ENCODE assay signal across 2 cellular contexts in the genomic region with DNA sequence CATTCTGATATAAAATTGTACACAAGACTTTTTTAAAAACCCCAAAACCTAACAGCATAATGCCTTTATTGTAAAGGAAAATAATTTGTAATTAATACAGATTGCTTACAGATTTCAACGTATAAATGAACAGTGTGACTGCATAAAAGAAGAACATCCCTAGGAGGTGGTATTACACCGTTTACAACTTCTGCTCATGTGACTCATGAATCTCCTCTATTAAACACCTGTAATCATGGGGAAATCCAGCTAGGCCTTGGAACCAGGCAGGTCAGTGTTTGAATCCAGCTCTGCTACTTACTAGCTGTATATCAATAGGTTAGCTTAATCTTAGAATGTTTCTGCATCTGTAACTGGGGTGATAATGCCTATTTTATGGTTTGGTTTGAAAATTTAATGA.
TF ChIP-seq lines count a peak whose summit lies in the region.

No MANE protein-coding gene starts in this region.

TF ChIP-seq in HCT116, 20 proteins besides CTCF, POLR2A, EP300 and RAD21:
- TF ChIP-seq EZH2 (IDR thresholded peaks at IDR 0.05) (no peak), CBX3 (IDR thresholded peaks at IDR 0.05; ENCODE audit: low read depth) (no peak), ZFX (IDR thresholded peaks at IDR 0.05) (no peak), ELF1 (IDR thresholded peaks at IDR 0.05; ENCODE audit: borderline replicate concordance, low read depth) (no peak), ATF3 (IDR thresholded peaks at IDR 0.05) (no peak), EGR1 (IDR thresholded peaks at IDR 0.05; ENCODE audit: low read depth) (no peak), SIN3A (IDR thresholded peaks at IDR 0.05; ENCODE audit: low read depth) (no peak), FOSL1 (IDR thresholded peaks at IDR 0.05; ENCODE audit: low read depth) (no peak), SRF (IDR thresholded peaks at IDR 0.05; ENCODE audit: low read depth) (no peak), TCF7L2 (IDR thresholded peaks at IDR 0.05; ENCODE audit: borderline replicate concordance, extremely low read depth, insufficient read depth, insufficient read length) (no peak), SP1 (IDR thresholded peaks at IDR 0.05; ENCODE audit: low read depth) (no peak), JUND (IDR thresholded peaks at IDR 0.05) (no peak), REST (IDR thresholded peaks at IDR 0.05; ENCODE audit: low read depth) (no peak), EZH2phosphoT487 (IDR thresholded peaks at IDR 0.05; ENCODE audit: borderline replicate concordance) (no peak), ZNF274 (IDR thresholded peaks at IDR 0.05; ENCODE audit: low read depth, low read length) (no peak)
- TF ChIP-seq, protein P1, sequence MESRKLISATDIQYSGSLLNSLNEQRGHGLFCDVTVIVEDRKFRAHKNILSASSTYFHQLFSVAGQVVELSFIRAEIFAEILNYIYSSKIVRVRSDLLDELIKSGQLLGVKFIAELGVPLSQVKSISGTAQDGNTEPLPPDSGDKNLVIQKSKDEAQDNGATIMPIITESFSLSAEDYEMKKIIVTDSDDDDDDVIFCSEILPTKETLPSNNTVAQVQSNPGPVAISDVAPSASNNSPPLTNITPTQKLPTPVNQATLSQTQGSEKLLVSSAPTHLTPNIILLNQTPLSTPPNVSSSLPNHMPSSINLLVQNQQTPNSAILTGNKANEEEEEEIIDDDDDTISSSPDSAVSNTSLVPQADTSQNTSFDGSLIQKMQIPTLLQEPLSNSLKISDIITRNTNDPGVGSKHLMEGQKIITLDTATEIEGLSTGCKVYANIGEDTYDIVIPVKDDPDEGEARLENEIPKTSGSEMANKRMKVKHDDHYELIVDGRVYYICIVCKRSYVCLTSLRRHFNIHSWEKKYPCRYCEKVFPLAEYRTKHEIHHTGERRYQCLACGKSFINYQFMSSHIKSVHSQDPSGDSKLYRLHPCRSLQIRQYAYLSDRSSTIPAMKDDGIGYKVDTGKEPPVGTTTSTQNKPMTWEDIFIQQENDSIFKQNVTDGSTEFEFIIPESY (IDR thresholded peaks at IDR 0.05; ENCODE audit: extremely low read depth, insufficient replicate concordance, low read length), result no peak

TF ChIP-seq in GM12878, 131 proteins besides CTCF, POLR2A, EP300 and RAD21:
- TF ChIP-seq BHLHE40 (IDR thresholded peaks at IDR 0.05; ENCODE audit: borderline replicate concordance in 1 of 2, low read depth in 2 of 2, low read length in 1 of 2), result peak in 1 of 2 experiments; percentile 17; a peak in 1 of 4 replicates
- TF ChIP-seq, protein P2, sequence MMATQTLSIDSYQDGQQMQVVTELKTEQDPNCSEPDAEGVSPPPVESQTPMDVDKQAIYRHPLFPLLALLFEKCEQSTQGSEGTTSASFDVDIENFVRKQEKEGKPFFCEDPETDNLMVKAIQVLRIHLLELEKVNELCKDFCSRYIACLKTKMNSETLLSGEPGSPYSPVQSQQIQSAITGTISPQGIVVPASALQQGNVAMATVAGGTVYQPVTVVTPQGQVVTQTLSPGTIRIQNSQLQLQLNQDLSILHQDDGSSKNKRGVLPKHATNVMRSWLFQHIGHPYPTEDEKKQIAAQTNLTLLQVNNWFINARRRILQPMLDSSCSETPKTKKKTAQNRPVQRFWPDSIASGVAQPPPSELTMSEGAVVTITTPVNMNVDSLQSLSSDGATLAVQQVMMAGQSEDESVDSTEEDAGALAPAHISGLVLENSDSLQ (IDR thresholded peaks at IDR 0.05), result no peak
- no peak for TF ChIP-seq MYB (IDR thresholded peaks at IDR 0.05; ENCODE audit: borderline replicate concordance, low read depth, low read length)
- no peak for TF ChIP-seq ZNF384 (IDR thresholded peaks at IDR 0.05; ENCODE audit: borderline replicate concordance, low read depth, low read length)
- TF ChIP-seq, protein P3, sequence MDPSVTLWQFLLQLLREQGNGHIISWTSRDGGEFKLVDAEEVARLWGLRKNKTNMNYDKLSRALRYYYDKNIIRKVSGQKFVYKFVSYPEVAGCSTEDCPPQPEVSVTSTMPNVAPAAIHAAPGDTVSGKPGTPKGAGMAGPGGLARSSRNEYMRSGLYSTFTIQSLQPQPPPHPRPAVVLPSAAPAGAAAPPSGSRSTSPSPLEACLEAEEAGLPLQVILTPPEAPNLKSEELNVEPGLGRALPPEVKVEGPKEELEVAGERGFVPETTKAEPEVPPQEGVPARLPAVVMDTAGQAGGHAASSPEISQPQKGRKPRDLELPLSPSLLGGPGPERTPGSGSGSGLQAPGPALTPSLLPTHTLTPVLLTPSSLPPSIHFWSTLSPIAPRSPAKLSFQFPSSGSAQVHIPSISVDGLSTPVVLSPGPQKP (IDR thresholded peaks at IDR 0.05; ENCODE audit: low read depth, low read length), result no peak
- peak; percentile 40; the same call in 1 of the 2 replicates for TF ChIP-seq RAD51 (IDR thresholded peaks at IDR 0.05)
